Comparison of ENCODE assay signal across 8 cellular contexts in the genomic region with DNA sequence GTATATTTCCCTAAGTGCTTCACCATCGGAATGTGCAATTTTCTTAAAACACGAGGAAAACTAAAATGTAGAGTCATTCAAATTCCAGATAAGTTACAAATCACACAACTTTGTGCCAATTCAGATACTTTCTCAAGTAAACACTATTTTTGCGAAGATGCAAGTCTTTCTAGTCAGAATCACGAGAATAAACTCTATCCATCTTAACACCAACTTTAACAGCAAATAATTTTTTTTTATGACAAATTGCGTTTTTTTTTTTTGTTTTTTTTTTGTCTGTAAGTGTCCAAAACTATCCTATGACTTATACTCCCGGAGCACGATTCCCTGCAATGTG. TPM values are rescaled to one million over a fixed set of nuclear protein-coding genes. Genes with fewer than 3 reads are reported as not detected.
DNase-seq lines count a peak whose midpoint lies in the region; ATAC-seq and TF ChIP-seq lines count a peak whose summit lies in the region.

No MANE protein-coding gene starts in this region.

- no peaks in the 10 kb centered on the region for H3K9me3 Mint-ChIP-seq in GM23338
- H3K9me3 Mint-ChIP-seq in activated CD8-positive, alpha-beta T cell treated with anti-CD3 and anti-CD28 coated beads, Interleukin-2, amount 10 ng/mL, durations not matched to agents 7 days and 5 days (ENCODE audit: insufficient read depth) = no peaks in the 10 kb centered on the region
- H3K9me3 Mint-ChIP-seq in stimulated activated memory B cell treated with anti-CD40 and anti-IgM and Interleukin-4, amounts not matched to agents 10 μg/mL and 1 μg/mL and 100 μg/mL, for 72 hours = no peaks in the 10 kb centered on the region

- H3K27me3 ChIP-seq in GM23338 (ENCODE audit: insufficient read depth) (no peaks in the 10 kb centered on the region), iPS DF 6.9 (ENCODE audit: control insufficient read depth, insufficient read depth, low read length) (no peaks in the 10 kb centered on the region)

- H3K9me3 ChIP-seq in iPS DF 6.9 (ENCODE audit: control insufficient read depth, insufficient read depth, low read length) = no peaks in the 10 kb centered on the region

- peak overlapping the region; percentile 80 for H3K4me2 ChIP-seq in GM23338

- no peaks in the 10 kb centered on the region for H4K20me1 ChIP-seq in GM23338 (replicated peaks; ENCODE audit: insufficient read depth)

- H3K79me2 ChIP-seq in GM23338 (replicated peaks; ENCODE audit: insufficient read depth) = peaks cover 54% of the 10 kb centered on the region

- no peaks in the 10 kb centered on the region for H3K27me3 Mint-ChIP-seq in GM23338 (ENCODE audit: insufficient read depth, low read depth, poor library complexity)
- H3K27me3 Mint-ChIP-seq in activated CD8-positive, alpha-beta T cell treated with anti-CD3 and anti-CD28 coated beads, Interleukin-2, amount 10 ng/mL, durations not matched to agents 7 days and 5 days (ENCODE audit: low read depth) = no peaks in the 10 kb centered on the region
- H3K27me3 Mint-ChIP-seq in stimulated activated memory B cell treated with anti-CD40 and anti-IgM and Interleukin-4, amounts not matched to agents 10 μg/mL and 1 μg/mL and 100 μg/mL, for 72 hours = no peaks in the 10 kb centered on the region

- CTCF ChIA-PET in activated CD8-positive, alpha-beta T cell treated with anti-CD3 and anti-CD28 coated beads, Interleukin-2, amount 10 ng/mL, durations not matched to agents 7 days and 5 days (lab: Charles Lee) = interaction anchor here (3.2 kb wide), 1 partner anchor 680 kb away, joined by 25 read pairs; no protein-coding TSS in a partner anchor

- H3K36me3 ChIP-seq in GM23338 (ENCODE audit: insufficient read depth) (no peaks in the 10 kb centered on the region), iPS DF 6.9 (ENCODE audit: control insufficient read depth, insufficient read depth, low read length) (no peaks in the 10 kb centered on the region)

- no peak for ATAC-seq in GM23338
- no peak for ATAC-seq in activated CD8-positive, alpha-beta T cell treated with anti-CD3 and anti-CD28 coated beads, Interleukin-2, amount 10 ng/mL, durations not matched to agents 7 days and 5 days
- ATAC-seq in stimulated activated memory B cell treated with anti-CD40 and anti-IgM and Interleukin-4, amounts not matched to agents 10 μg/mL and 1 μg/mL and 100 μg/mL, for 72 hours = no peak

- no peaks in the 10 kb centered on the region for H3K9me2 ChIP-seq in GM23338 (ENCODE audit: insufficient read depth)

- WGBS in iPS DF 6.9 (ENCODE audit: insufficient coverage, insufficient read length) = no CpG with 5 or more reads among the region's 7 CpGs

- peaks cover 7% of the 10 kb centered on the region; the same call in 1 of the 2 replicates for H3F3A ChIP-seq in GM23338 (replicated peaks; ENCODE audit: low read depth)

- peak overlapping the region; percentile 98 for H3K27ac Mint-ChIP-seq in GM23338
- H3K27ac Mint-ChIP-seq in activated CD8-positive, alpha-beta T cell treated with anti-CD3 and anti-CD28 coated beads, Interleukin-2, amount 10 ng/mL, durations not matched to agents 7 days and 5 days = peak overlapping the region; percentile 92
- H3K27ac Mint-ChIP-seq in stimulated activated memory B cell treated with anti-CD40 and anti-IgM and Interleukin-4, amounts not matched to agents 10 μg/mL and 1 μg/mL and 100 μg/mL, for 72 hours = peak overlapping the region; percentile 95

- no peaks in the 10 kb centered on the region for H3K36me3 Mint-ChIP-seq in GM23338 (ENCODE audit: low read depth)
- H3K36me3 Mint-ChIP-seq in activated CD8-positive, alpha-beta T cell treated with anti-CD3 and anti-CD28 coated beads, Interleukin-2, amount 10 ng/mL, durations not matched to agents 7 days and 5 days (ENCODE audit: low read depth) = peaks cover 12% of the 10 kb centered on the region
- H3K36me3 Mint-ChIP-seq in stimulated activated memory B cell treated with anti-CD40 and anti-IgM and Interleukin-4, amounts not matched to agents 10 μg/mL and 1 μg/mL and 100 μg/mL, for 72 hours = no peaks in the 10 kb centered on the region

- H3K4me1 Mint-ChIP-seq in GM23338 = peaks cover 47% of the 10 kb centered on the region
- H3K4me1 Mint-ChIP-seq in activated CD8-positive, alpha-beta T cell treated with anti-CD3 and anti-CD28 coated beads, Interleukin-2, amount 10 ng/mL, durations not matched to agents 7 days and 5 days (ENCODE audit: low read depth) = peaks cover 43% of the 10 kb centered on the region
- peaks cover 51% of the 10 kb centered on the region for H3K4me1 Mint-ChIP-seq in stimulated activated memory B cell treated with anti-CD40 and anti-IgM and Interleukin-4, amounts not matched to agents 10 μg/mL and 1 μg/mL and 100 μg/mL, for 72 hours

- H3K4me3 Mint-ChIP-seq in GM23338 = peak overlapping the region; percentile 88
- peak overlapping the region; percentile 86 for H3K4me3 Mint-ChIP-seq in activated CD8-positive, alpha-beta T cell treated with anti-CD3 and anti-CD28 coated beads, Interleukin-2, amount 10 ng/mL, durations not matched to agents 7 days and 5 days
- peak overlapping the region; percentile 91 for H3K4me3 Mint-ChIP-seq in stimulated activated memory B cell treated with anti-CD40 and anti-IgM and Interleukin-4, amounts not matched to agents 10 μg/mL and 1 μg/mL and 100 μg/mL, for 72 hours

- H3K4me3 ChIP-seq in GM23338 (peak overlapping the region; percentile 75), iPS DF 6.9 (ENCODE audit: low read length) (peak overlapping the region; percentile 72; the same call in 1 of the 2 replicates)

- POLR2A ChIA-PET in activated CD8-positive, alpha-beta T cell treated with anti-CD3 and anti-CD28 coated beads, Interleukin-2, amount 10 ng/mL, durations not matched to agents 7 days and 5 days (lab: Charles Lee) = no interaction called here

- TF ChIP-seq CTCF in GM23338 (conservative IDR thresholded peaks at IDR 0.05; ENCODE audit: low read depth in 2 of 2) = no peak

- H3K27ac ChIP-seq in GM23338 (ENCODE audit: low read depth) (peak overlapping the region; percentile 83), iPS DF 6.9 (ENCODE audit: low read length) (no peak overlapping the region)

- DNase-seq in GM23338 (ENCODE audit: low spot score) = no peak
- no peak for DNase-seq in activated CD8-positive, alpha-beta T cell treated with anti-CD3 and anti-CD28 coated beads, Interleukin-2, amount 10 ng/mL, durations not matched to agents 7 days and 5 days
- no peak for DNase-seq in iPS DF 6.9 (ENCODE audit: low read depth, low spot score)
- DNase-seq in NCI-H774 (lab: John Stamatoyannopoulos, UW) = no peak
- no peak for DNase-seq in DMS53 treated with DMSO at 0.1 percent for 48 hours (lab: John Stamatoyannopoulos, UW; ENCODE audit: unreplicated experiment)
- DNase-seq in D341Med (ENCODE audit: low spot score) = no peak
- no peak for DNase-seq in SKM-1 treated with dmso at 0.1 percent for 144 hours (lab: John Stamatoyannopoulos, UW; ENCODE audit: unreplicated experiment)

- no peak overlapping the region for H2AFZ ChIP-seq in GM23338

- peaks cover 27% of the 10 kb centered on the region for H3K4me1 ChIP-seq in GM23338 (ENCODE audit: insufficient read depth)
- no peaks in the 10 kb centered on the region for H3K4me1 ChIP-seq in iPS DF 6.9 (ENCODE audit: control insufficient read depth, insufficient read depth, low read length)

TF ChIP-seq in GM23338, 12 proteins besides CTCF, POLR2A, EP300 and RAD21:
- TF ChIP-seq, protein P1, sequence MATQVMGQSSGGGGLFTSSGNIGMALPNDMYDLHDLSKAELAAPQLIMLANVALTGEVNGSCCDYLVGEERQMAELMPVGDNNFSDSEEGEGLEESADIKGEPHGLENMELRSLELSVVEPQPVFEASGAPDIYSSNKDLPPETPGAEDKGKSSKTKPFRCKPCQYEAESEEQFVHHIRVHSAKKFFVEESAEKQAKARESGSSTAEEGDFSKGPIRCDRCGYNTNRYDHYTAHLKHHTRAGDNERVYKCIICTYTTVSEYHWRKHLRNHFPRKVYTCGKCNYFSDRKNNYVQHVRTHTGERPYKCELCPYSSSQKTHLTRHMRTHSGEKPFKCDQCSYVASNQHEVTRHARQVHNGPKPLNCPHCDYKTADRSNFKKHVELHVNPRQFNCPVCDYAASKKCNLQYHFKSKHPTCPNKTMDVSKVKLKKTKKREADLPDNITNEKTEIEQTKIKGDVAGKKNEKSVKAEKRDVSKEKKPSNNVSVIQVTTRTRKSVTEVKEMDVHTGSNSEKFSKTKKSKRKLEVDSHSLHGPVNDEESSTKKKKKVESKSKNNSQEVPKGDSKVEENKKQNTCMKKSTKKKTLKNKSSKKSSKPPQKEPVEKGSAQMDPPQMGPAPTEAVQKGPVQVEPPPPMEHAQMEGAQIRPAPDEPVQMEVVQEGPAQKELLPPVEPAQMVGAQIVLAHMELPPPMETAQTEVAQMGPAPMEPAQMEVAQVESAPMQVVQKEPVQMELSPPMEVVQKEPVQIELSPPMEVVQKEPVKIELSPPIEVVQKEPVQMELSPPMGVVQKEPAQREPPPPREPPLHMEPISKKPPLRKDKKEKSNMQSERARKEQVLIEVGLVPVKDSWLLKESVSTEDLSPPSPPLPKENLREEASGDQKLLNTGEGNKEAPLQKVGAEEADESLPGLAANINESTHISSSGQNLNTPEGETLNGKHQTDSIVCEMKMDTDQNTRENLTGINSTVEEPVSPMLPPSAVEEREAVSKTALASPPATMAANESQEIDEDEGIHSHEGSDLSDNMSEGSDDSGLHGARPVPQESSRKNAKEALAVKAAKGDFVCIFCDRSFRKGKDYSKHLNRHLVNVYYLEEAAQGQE (IDR thresholded peaks at IDR 0.05; ENCODE audit: unreplicated experiment) = no peak
- TF ChIP-seq POLR2AphosphoS5 (IDR thresholded peaks at IDR 0.05; ENCODE audit: low read depth) (no peak), NANOG (IDR thresholded peaks at IDR 0.05; ENCODE audit: borderline replicate concordance) (no peak), EZH2phosphoT487 (IDR thresholded peaks at IDR 0.05; ENCODE audit: unreplicated experiment) (no peak)

RNA-seq across cellular contexts. Expression of gene STAG1, which starts 1.3 kb away (rescaled TPM):
- total RNA-seq in GM23338 (2014; rRNA removed; shearing (Covaris generic)) = 21.9 and 23.7 TPM in 2 replicates
- polyA plus RNA-seq in GM23338 (2016; fragmentation: Nextera tagmentation; extraction: Ambion mirVana) = 7.6 and 9.0 TPM in 2 replicates
- total RNA-seq in activated CD8-positive, alpha-beta T cell treated with anti-CD3 and anti-CD28 coated beads, Interleukin-2, amount 10 ng/mL, durations not matched to agents 7 days and 5 days = 10 to 100 TPM; 38.7 to 44.7 TPM
